22 cellular contexts compared by ENCODE assay signal in the genomic region with DNA sequence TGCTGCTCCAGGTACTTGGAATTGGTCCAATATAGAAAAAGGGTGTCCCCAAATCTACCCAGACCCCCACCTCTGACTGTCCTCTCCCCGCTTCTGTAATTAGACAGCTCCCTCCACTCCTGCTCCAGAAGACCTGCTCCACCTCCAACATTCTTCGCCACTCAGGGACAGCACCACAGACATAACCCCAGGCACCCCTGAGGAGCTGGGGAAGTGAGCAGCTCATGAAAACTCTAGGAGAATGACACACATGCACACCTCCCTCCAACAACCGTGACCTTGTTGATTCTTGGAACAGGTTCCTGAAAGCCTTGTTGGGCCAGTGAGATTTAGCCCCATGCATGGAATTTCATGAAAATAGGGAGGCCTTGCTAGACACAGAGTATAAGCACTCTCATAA. TPM values are rescaled to one million over a fixed set of nuclear protein-coding genes. Genes with fewer than 3 reads are reported as not detected.
"Had no signal": no experiment of that assay in that cellular context is flagged by ENCODE, and none has a peak within 500 bp of the region (broad histone marks: within the 10 kb centered on the region; RNA-seq: fewer than 3 reads in every experiment).

No MANE protein-coding gene starts in this region.

- H3K4me1 ChIP-seq: SJCRH30 had no signal

- H3K4me3 ChIP-seq: SJCRH30 had no signal

- ATAC-seq: HepG2, Panc1, SK-N-SH treated with all-trans-retinoic acid at 6 μM for 48 hours had no signal

- H3K27ac ChIP-seq: RWPE1, SJCRH30 had no signal

- H3K9me3 ChIP-seq: SJCRH30 had no signal

- H3K27me3 ChIP-seq: SJCRH30 had no signal

- DNase-seq: NCI-H1048, NCI-H1105, NCI-H1417, NCI-H1694 treated with DMSO at 0.1 percent for 48 hours, NCI-H1930, NCI-H2081, NCI-H2107, NCI-H2227 treated with DMSO at 0.1 percent for 48 hours, NCI-H446, NCI-H510A, NCI-H524 treated with DMSO at 0.1 percent for 48 hours, NCI-H774, SHP77, SJCRH30 had no signal

- H3K36me3 ChIP-seq: SJCRH30 had no signal

RNA-seq across cellular contexts. Expression of gene KRT4, which starts 8.2 kb away (rescaled TPM):
- total RNA-seq: HepG2, HT1080, LHCN-M2, MCF 10A, SJCRH30 had no signal
- polyA plus RNA-seq: HepG2, IgD-negative memory B cell had no signal

RNA-seq across cellular contexts. Expression of gene KRT3, which starts 9.8 kb away (rescaled TPM):
- total RNA-seq: HepG2, LHCN-M2, MCF 10A, SJCRH30 had no signal
- polyA plus RNA-seq: HepG2, IgD-negative memory B cell had no signal

RNA-seq across cellular contexts. Expression of gene KRT79, which starts 28.4 kb away (rescaled TPM):
- total RNA-seq: HepG2, LHCN-M2, MCF 10A, SJCRH30 had no signal
- polyA plus RNA-seq: IgD-negative memory B cell had no signal

RNA-seq across cellular contexts. Expression of gene KRT76, which starts 28.6 kb away (rescaled TPM):
- total RNA-seq: HepG2, HT1080, LHCN-M2, MCF 10A, SJCRH30 had no signal
- polyA plus RNA-seq: HepG2, IgD-negative memory B cell had no signal

RNA-seq across cellular contexts. Expression of gene KRT78, which starts 43.1 kb away (rescaled TPM):
- total RNA-seq: HepG2, HT1080, LHCN-M2, MCF 10A, SJCRH30 had no signal
- polyA plus RNA-seq: HepG2, IgD-negative memory B cell had no signal
